Comparison of ENCODE assay signal across 15 cellular contexts in the genomic region with DNA sequence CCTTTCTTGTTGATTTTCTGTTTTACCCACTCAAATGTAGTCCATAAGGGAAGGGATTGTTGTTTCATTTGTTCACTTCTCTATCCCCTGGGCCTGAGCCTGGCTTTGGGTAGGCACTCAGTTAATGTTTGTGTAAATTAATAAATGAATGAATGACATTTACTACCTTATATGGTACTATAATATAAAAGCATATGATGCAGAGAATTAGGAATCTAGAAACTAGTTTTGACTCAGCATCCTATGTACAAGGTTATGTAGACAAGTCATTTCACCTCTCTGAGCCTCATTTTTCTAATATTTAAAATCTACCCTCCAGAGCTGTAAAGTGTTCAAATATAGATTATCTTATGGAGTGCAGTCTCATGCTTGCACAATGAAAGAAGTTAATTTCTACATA.
A peak's percentile ranks its signal among the peaks of the same experiment; 100 is the strongest.
DNase-seq lines count a peak whose midpoint lies in the region; ATAC-seq lines count a peak whose summit lies in the region.
"Had no signal": no experiment of that assay in that cellular context is flagged by ENCODE, and none has a peak within 500 bp of the region (broad histone marks: within the 10 kb centered on the region; RNA-seq: fewer than 3 reads in every experiment).

No MANE protein-coding gene starts in this region.

- ATAC-seq in GM18508 (IDR thresholded peaks at IDR 0.05; ENCODE audit: insufficient read depth, unreplicated experiment) = peak; percentile 88
- peak; percentile 89 for ATAC-seq in GM18907 (IDR thresholded peaks at IDR 0.05; ENCODE audit: unreplicated experiment)
- ATAC-seq in HG02870 (IDR thresholded peaks at IDR 0.05; ENCODE audit: unreplicated experiment) = peak; percentile 83
- peak; percentile 72 for ATAC-seq in HG03571 (IDR thresholded peaks at IDR 0.05; ENCODE audit: unreplicated experiment)

- DNase-seq in superior temporal gyrus (ENCODE audit: extremely low spot score) (no peak), epidermal melanocyte (ENCODE audit: insufficient read length, low spot score) (no peak), dedifferentiated amniotic fluid mesenchymal stem cell (ENCODE audit: extremely low spot score) (no peak), OCI-M1 (lab: John Stamatoyannopoulos, UW) (no peak)
- DNase-seq: activated CD8-positive, alpha-beta memory T cell treated with anti-CD3 and anti-CD28 coated beads for 24 hours; central memory CD4-positive, alpha-beta T cell; endodermal cell; foreskin fibroblast; NCI-H187; NCI-H524; SK-N-SH had no signal
